11 cellular contexts compared by ENCODE assay signal in genomic region chr2:20593072-20594034, GRCh38. TPM values are rescaled to one million over a fixed set of nuclear protein-coding genes. Genes with fewer than 3 reads are reported as not detected.
DNase-seq lines count a peak whose midpoint lies in the region; ATAC-seq and TF ChIP-seq lines count a peak whose summit lies in the region.
"Had no signal": no experiment of that assay in that cellular context is flagged by ENCODE, and none has a peak within 500 bp of the region (broad histone marks: within the 10 kb centered on the region; RNA-seq: fewer than 3 reads in every experiment).

No MANE protein-coding gene starts in this region.

- no peaks in the 10 kb centered on the region for H3K36me3 ChIP-seq in Panc1 (ENCODE audit: control insufficient read depth, insufficient read depth, low read length)
- H3K36me3 ChIP-seq: gastrocnemius medialis had no signal

- intact Hi-C loops in Panc1 (cut with micrococcal nuclease; ENCODE audit: unreplicated experiment) = loop anchor here (10.0 kb wide), 1 partner anchor 149 kb away; the partner anchor contains the start of gene RHOB

- ATAC-seq in Panc1 = peak; percentile 90
- ATAC-seq in natural killer cell treated with Interleukin-12 subunit alpha and Interleukin-12 subunit beta and Interleukin-15 and Interleukin-18, amount 100 ng/mL, for 72 hours = no peak
- no peak for ATAC-seq in HG02678 (IDR thresholded peaks at IDR 0.05; ENCODE audit: unreplicated experiment)
- ATAC-seq in stimulated activated naive CD8-positive, alpha-beta T cell treated with anti-CD3 and anti-CD28 coated beads, Interleukin-15, Interleukin-2, amounts not matched to agents 100 U/mL and 50 U/mL, for 24 hours = no peak
- ATAC-seq: gastrocnemius medialis had no signal

- DNase-seq in AG08396 (ENCODE audit: low spot score) (peak; percentile 83), Panc1 (ENCODE audit: low read depth, low spot score) (no peak), epithelial cell of proximal tubule (ENCODE audit: low read depth) (peak; percentile 81), NCI-H2196 (lab: John Stamatoyannopoulos, UW; ENCODE audit: unreplicated experiment) (no peak)
- no peak for DNase-seq in natural killer cell treated with Interleukin-12 subunit alpha and Interleukin-12 subunit beta and Interleukin-15 and Interleukin-18, amount 100 ng/mL, for 72 hours (ENCODE audit: low spot score)
- no peak for DNase-seq in activated CD4-positive, alpha-beta T cell treated with anti-CD3 and anti-CD28 coated beads for 48 hours
- no peak for DNase-seq in stimulated activated naive CD8-positive, alpha-beta T cell treated with anti-CD3 and anti-CD28 coated beads, Interleukin-15, Interleukin-2, amounts not matched to agents 100 U/mL and 50 U/mL, for 24 hours
- DNase-seq: DMS79, T-helper 2 cell had no signal

- TF ChIP-seq CTCF in Panc1 (IDR thresholded peaks at IDR 0.05) (no peak), epithelial cell of proximal tubule (conservative IDR thresholded peaks at IDR 0.05; ENCODE audit: low read depth, low read length) (no peak)

- H3K9me3 ChIP-seq in Panc1 (ENCODE audit: control insufficient read depth, insufficient read depth, low read depth, low read length) = no peaks in the 10 kb centered on the region
- H3K9me3 ChIP-seq: gastrocnemius medialis had no signal

- peaks cover 26% of the 10 kb centered on the region for H3K4me1 ChIP-seq in Panc1 (ENCODE audit: control insufficient read depth, insufficient read depth, low read length)

- no peaks in the 10 kb centered on the region for H3K36me3 Mint-ChIP-seq in natural killer cell treated with Interleukin-12 subunit alpha and Interleukin-12 subunit beta and Interleukin-15 and Interleukin-18, amount 100 ng/mL, for 72 hours

- H3K27me3 ChIP-seq in Panc1 (ENCODE audit: control insufficient read depth, insufficient read depth, low read length) = no peaks in the 10 kb centered on the region
- H3K27me3 ChIP-seq: gastrocnemius medialis had no signal

- CTCF ChIA-PET in Panc1 (lab: Charles Lee) = no interaction called here

- H3K27me3 Mint-ChIP-seq in natural killer cell treated with Interleukin-12 subunit alpha and Interleukin-12 subunit beta and Interleukin-15 and Interleukin-18, amount 100 ng/mL, for 72 hours = no peaks in the 10 kb centered on the region

- no TSS peak for BruUV-seq in Panc1 (replicated peaks; lab: Mats Ljungman, UMichigan)

- peak overlapping the region; percentile 80 for H3K27ac ChIP-seq in Panc1 (ENCODE audit: low read length)

- in situ Hi-C loops in Panc1 (cut with HindIII; ENCODE audit: low pct_unique_long_range_greater_than_20kb, low sequenced_read_pairs) = no loop called here

- POLR2A ChIA-PET in Panc1 (lab: Charles Lee) = interaction anchor here (1.1 kb wide), 1 partner anchor 149 kb away, joined by 3 read pairs; no protein-coding TSS in a partner anchor

- H3K9me3 Mint-ChIP-seq in natural killer cell treated with Interleukin-12 subunit alpha and Interleukin-12 subunit beta and Interleukin-15 and Interleukin-18, amount 100 ng/mL, for 72 hours = no peaks in the 10 kb centered on the region

- peak overlapping the region; percentile 9 to 65 for H3K27ac Mint-ChIP-seq in natural killer cell treated with Interleukin-12 subunit alpha and Interleukin-12 subunit beta and Interleukin-15 and Interleukin-18, amount 100 ng/mL, for 72 hours

- peaks cover 26 to 36% of the 10 kb centered on the region in 2 donors for H3K4me1 Mint-ChIP-seq in natural killer cell treated with Interleukin-12 subunit alpha and Interleukin-12 subunit beta and Interleukin-15 and Interleukin-18, amount 100 ng/mL, for 72 hours (ENCODE audit: low read depth in 2 of 2)

- no peak overlapping the region for H3K4me3 ChIP-seq in Panc1 (ENCODE audit: low read depth in 2 of 2, low read length in 2 of 2)
- H3K4me3 ChIP-seq in epithelial cell of proximal tubule (ENCODE audit: low read depth, low read length) = no peak overlapping the region
- H3K4me3 ChIP-seq: gastrocnemius medialis had no signal

- H3K4me3 Mint-ChIP-seq in natural killer cell treated with Interleukin-12 subunit alpha and Interleukin-12 subunit beta and Interleukin-15 and Interleukin-18, amount 100 ng/mL, for 72 hours = peak overlapping the region; percentile 45

RNA-seq across cellular contexts. Expression of gene HS1BP3, which starts 57.5 kb away (rescaled TPM):
- total RNA-seq in Panc1 (2021; ENCODE audit: unreplicated experiment) (46.1 TPM), epithelial cell of proximal tubule (11.6 and 14.4 TPM in 2 replicates)
- 45.1 TPM for polyA plus RNA-seq in Panc1 (2012; ENCODE audit: insufficient read length)
- 1 to 10 TPM; 5.8 to 9.3 TPM for total RNA-seq in natural killer cell treated with Interleukin-12 subunit alpha and Interleukin-12 subunit beta and Interleukin-15 and Interleukin-18, amount 100 ng/mL, for 72 hours

Comparison
In these comparisons a context has a peak if more than half of its experiments do, and no peak if none do; other contexts are left out.
1. DNase-seq: peak in AG08396 (single experiment) and epithelial cell of proximal tubule (single experiment); none in Panc1 (single experiment), natural killer cell treated with Interleukin-12 subunit alpha and Interleukin-12 subunit beta and Interleukin-15 and Interleukin-18, amount 100 ng/mL, for 72 hours (single experiment), activated CD4-positive, alpha-beta T cell treated with anti-CD3 and anti-CD28 coated beads for 48 hours (single experiment), NCI-H2196 (single experiment) and stimulated activated naive CD8-positive, alpha-beta T cell treated with anti-CD3 and anti-CD28 coated beads, Interleukin-15, Interleukin-2, amounts not matched to agents 100 U/mL and 50 U/mL, for 24 hours (single experiment).